26 cellular contexts compared by ENCODE assay signal in the genomic region with DNA sequence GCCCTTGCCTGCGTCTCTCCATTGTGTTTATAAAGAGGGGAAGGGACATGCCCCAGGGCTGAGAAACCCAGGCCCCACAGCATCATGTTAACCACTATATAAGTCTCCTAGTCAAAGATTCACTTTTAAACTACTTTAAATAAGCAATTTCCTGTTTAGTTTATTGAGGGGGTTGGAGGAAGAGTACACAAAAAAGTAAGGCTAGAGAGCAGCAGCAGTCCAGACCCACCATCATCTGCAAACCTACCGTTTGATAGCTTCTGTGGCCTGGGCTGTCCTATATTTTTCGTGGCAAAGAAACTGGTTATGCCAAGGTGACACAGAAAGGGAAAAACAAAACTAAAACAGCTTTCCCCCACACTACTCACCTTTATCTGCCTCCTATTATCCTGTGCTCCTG.
DNase-seq lines count a peak whose midpoint lies in the region; ATAC-seq, FAIRE-seq and TF ChIP-seq lines count a peak whose summit lies in the region.
"Had no signal": no experiment of that assay in that cellular context is flagged by ENCODE, and none has a peak within 500 bp of the region (broad histone marks: within the 10 kb centered on the region; RNA-seq: fewer than 3 reads in every experiment).

No MANE protein-coding gene starts in this region.

- 0 out of 2 replicates have a peak overlapping the region, but pooled peaks have one; percentile 27 for H3K9ac ChIP-seq in HepG2 (ENCODE audit: insufficient read depth, low read depth, low read length)
- H3K9ac ChIP-seq in SK-N-SH: no peak overlapping the region
- H3K9ac ChIP-seq in mesendoderm (ENCODE audit: low read length): no peak overlapping the region

- no peaks in the 10 kb centered on the region for H3K79me1 ChIP-seq in mesendoderm (ENCODE audit: low read length)

- H3K27me3 ChIP-seq in HepG2 (ENCODE audit: control insufficient read depth in 1 of 2, insufficient read depth in 2 of 2, low read length in 2 of 2) (no peaks in the 10 kb centered on the region), right lobe of liver (no peaks in the 10 kb centered on the region), SK-N-SH (ENCODE audit: insufficient read depth) (no peaks in the 10 kb centered on the region), mesendoderm (ENCODE audit: insufficient read depth, low read length, poor library complexity) (no peaks in the 10 kb centered on the region)

- H3K18ac ChIP-seq in mesendoderm (ENCODE audit: low read length): peak overlapping the region; percentile 31

- POLR2A ChIA-PET in HepG2 (lab: Yijun Ruan, JAX): no interaction called here
- POLR2A ChIA-PET in SK-N-SH (lab: Yijun Ruan, JAX): no interaction called here

- H4K20me1 ChIP-seq in HepG2 (ENCODE audit: insufficient read depth, low read length) (no peaks in the 10 kb centered on the region), SK-N-SH (ENCODE audit: insufficient read depth) (no peaks in the 10 kb centered on the region)

- H2AK5ac ChIP-seq in mesendoderm (ENCODE audit: low read length): no peak overlapping the region

- no peak for FAIRE-seq in HepG2 (lab: Jason Lieb, UNC)
- FAIRE-seq: GM19239, HTR-8/SVneo had no signal

- H3K4me3 ChIP-seq in HepG2 (replicated peaks in 1 of 3; ENCODE audit: insufficient read depth in 1 of 3, low read depth in 2 of 3, low read length in 3 of 3) (no peak overlapping the region), right lobe of liver (no peak overlapping the region), SK-N-SH (ENCODE audit: low read depth in 2 of 2, low read length in 1 of 2) (no peak overlapping the region), mesendoderm (ENCODE audit: low read length) (no peak overlapping the region)
- H3K4me3 ChIP-seq: SK-N-MC had no signal

- H3K9me3 ChIP-seq in HepG2 (ENCODE audit: low read length): no peaks in the 10 kb centered on the region
- H3K9me3 ChIP-seq in right lobe of liver: no peaks in the 10 kb centered on the region
- no peaks in the 10 kb centered on the region for H3K9me3 ChIP-seq in SK-N-SH

- no peak for DNase-seq in HepG2 (ENCODE audit: low spot score)
- DNase-seq in right lobe of liver: no peak
- no peak for DNase-seq in SK-N-SH
- DNase-seq in mesendoderm: no peak
- no peak for DNase-seq in NCI-H345 treated with DMSO at 0.1 percent for 48 hours (lab: John Stamatoyannopoulos, UW; ENCODE audit: unreplicated experiment)
- DNase-seq in NCI-H1105 treated with DMSO at 0.1 percent for 48 hours (lab: John Stamatoyannopoulos, UW): no peak
- DNase-seq in NCI-H446 (lab: John Stamatoyannopoulos, UW): no peak
- no peak for DNase-seq in stimulated activated CD4-positive, alpha-beta T cell treated with anti-CD3 and anti-CD28 coated beads, Interleukin-2, amount 100 ng/mL, for 24 hours
- DNase-seq: CD8-positive, alpha-beta memory T cell; DMS53; EL; H7; Karpas-422; MV-4-11; NCI-H1694; NCI-H2081; NCI-H2171; NCI-H345; NCI-H526; SHP77 treated with DMSO at 0.1 percent for 48 hours had no signal

- in situ Hi-C loops in HepG2 (cut with HindIII; ENCODE audit: extremely low pct_ligation_motif_present, low pct_unique_long_range_greater_than_20kb): no loop called here

- H2BK5ac ChIP-seq in mesendoderm (ENCODE audit: low read length): no peak overlapping the region

- no peak for TF ChIP-seq CTCF in HepG2 (CRISPR knock-in tag; IDR thresholded peaks at IDR 0.05)
- TF ChIP-seq CTCF in right lobe of liver (IDR thresholded peaks at IDR 0.05): no peak
- TF ChIP-seq CTCF in SK-N-SH (IDR thresholded peaks at IDR 0.05): no peak

- H3K79me2 ChIP-seq in HepG2 (ENCODE audit: insufficient read depth, low read length): no peaks in the 10 kb centered on the region
- no peaks in the 10 kb centered on the region for H3K79me2 ChIP-seq in SK-N-SH (ENCODE audit: insufficient read depth)
- H3K79me2 ChIP-seq in mesendoderm (ENCODE audit: control insufficient read depth, insufficient read depth, low read length): no peaks in the 10 kb centered on the region

- no peak overlapping the region for H3K56ac ChIP-seq in mesendoderm (ENCODE audit: low read length)

- H3F3A ChIP-seq in SK-N-SH (replicated peaks; ENCODE audit: insufficient read depth): no peaks in the 10 kb centered on the region

- H3K23ac ChIP-seq in mesendoderm (ENCODE audit: low read length): no peak overlapping the region

- no peaks in the 10 kb centered on the region for H3K9me2 ChIP-seq in SK-N-SH

- no peak overlapping the region for H3K4ac ChIP-seq in mesendoderm (ENCODE audit: low read depth, low read length)

- TF ChIP-seq EP300 in HepG2 (IDR thresholded peaks at IDR 0.05; ENCODE audit: low read depth in 2 of 2, low read length in 2 of 2) (no peak), HepG2 (CRISPR knock-in tag; IDR thresholded peaks at IDR 0.05; ENCODE audit: borderline replicate concordance) (no peak), SK-N-SH (IDR thresholded peaks at IDR 0.05; ENCODE audit: borderline replicate concordance in 1 of 2, low read depth in 1 of 2, low read length in 1 of 2) (no peak)

- H2BK120ac ChIP-seq in mesendoderm (ENCODE audit: low read depth, low read length): no peak overlapping the region

- H2BK15ac ChIP-seq in mesendoderm (replicated peaks; ENCODE audit: low read depth): no peak overlapping the region

- CTCF ChIA-PET in HepG2 (lab: Yijun Ruan, JAX; ENCODE audit: low intra/inter-chr PET ratio, low total read pairs): no interaction called here
- CTCF ChIA-PET in SK-N-SH (lab: Yijun Ruan, JAX): no interaction called here

- intact Hi-C loops in HepG2 (cut with micrococcal nuclease; ENCODE audit: unreplicated experiment): no loop called here
- intact Hi-C loops in right lobe of liver (cut with DNase I): no loop called here

- no peak for ATAC-seq in HepG2
- ATAC-seq in right lobe of liver: no peak

- no TSS peak for BruUV-seq in HepG2 (replicated peaks; lab: Mats Ljungman, UMichigan)

- H4K8ac ChIP-seq in mesendoderm (ENCODE audit: low read depth, low read length): no peak overlapping the region

- H3K27ac ChIP-seq in HepG2 (ENCODE audit: extremely low read length, insufficient read depth, low read length) (no peak overlapping the region), right lobe of liver (no peak overlapping the region), SK-N-SH (ENCODE audit: low read depth in 2 of 2, low read length in 1 of 2) (no peak overlapping the region), mesendoderm (ENCODE audit: low read depth, low read length) (no peak overlapping the region)
- H3K27ac ChIP-seq: 22Rv1, C4-2B, RWPE1, SK-N-MC had no signal

- WGBS in HepG2 (ENCODE audit: low lambda C conversion rate): 86% methylated on average over 3 of the region's 3 CpGs
- WGBS in right lobe of liver (ENCODE audit: insufficient coverage, low coverage, low lambda C conversion rate, missing lambda C conversion rate): 85% methylated on average over 3 of the region's 3 CpGs
- 41% methylated on average over 3 of the region's 3 CpGs for WGBS in SK-N-SH (ENCODE audit: low lambda C conversion rate)
- WGBS in mesendoderm (ENCODE audit: extremely low coverage, insufficient coverage, low lambda C conversion rate): no CpG with 5 or more reads among the region's 3 CpGs

- TF ChIP-seq POLR2A in HepG2 (IDR thresholded peaks at IDR 0.05; ENCODE audit: insufficient read depth in 1 of 2, low read depth in 2 of 2, low read length in 2 of 2) (no peak), right lobe of liver (IDR thresholded peaks at IDR 0.05) (no peak)

- H2AFZ ChIP-seq in HepG2 (ENCODE audit: low read length) (peak overlapping the region; percentile 85), SK-N-SH (ENCODE audit: low read depth) (peak overlapping the region; percentile 49; the same call in 1 of the 2 replicates)

- no peak overlapping the region for H3K4me2 ChIP-seq in HepG2 (ENCODE audit: low read depth, low read length)
- H3K4me2 ChIP-seq in SK-N-SH: no peak overlapping the region
- no peak overlapping the region for H3K4me2 ChIP-seq in mesendoderm (ENCODE audit: low read length)

- H3K4me1 ChIP-seq in HepG2 (ENCODE audit: insufficient read depth, low read length) (peaks cover 54% of the 10 kb centered on the region), right lobe of liver (no peaks in the 10 kb centered on the region), SK-N-SH (ENCODE audit: control insufficient read depth in 1 of 2, insufficient read depth in 2 of 2, low read depth in 1 of 2, low read length in 1 of 2) (no peaks in the 10 kb centered on the region), mesendoderm (ENCODE audit: control insufficient read depth, low read depth, low read length) (no peaks in the 10 kb centered on the region)

- H3K36me3 ChIP-seq in HepG2 (replicated peaks in 1 of 2; ENCODE audit: control insufficient read depth in 1 of 2, insufficient read depth in 2 of 2, low read length in 2 of 2) (no peaks in the 10 kb centered on the region), right lobe of liver (no peaks in the 10 kb centered on the region), SK-N-SH (replicated peaks in 1 of 2; ENCODE audit: control insufficient read depth in 1 of 2, insufficient read depth in 2 of 2, low read length in 1 of 2) (no peaks in the 10 kb centered on the region), mesendoderm (ENCODE audit: control insufficient read depth, insufficient read depth, low read length) (no peaks in the 10 kb centered on the region)

- no peak overlapping the region for H4K5ac ChIP-seq in mesendoderm (ENCODE audit: low read length)

- TF ChIP-seq RAD21 in HepG2 (CRISPR knock-in tag; IDR thresholded peaks at IDR 0.05) (no peak), SK-N-SH (IDR thresholded peaks at IDR 0.05; ENCODE audit: low read length) (no peak)

TF ChIP-seq in HepG2, 621 proteins besides CTCF, POLR2A, EP300 and RAD21 (continues in another document):
- no peak for TF ChIP-seq PCBP1 (IDR thresholded peaks at IDR 0.05; ENCODE audit: borderline replicate concordance, low read depth, low read length)
- TF ChIP-seq HDAC1 (CRISPR knock-in tag; IDR thresholded peaks at IDR 0.05): no peak
- no peak for TF ChIP-seq SOX6 (IDR thresholded peaks at IDR 0.05)
- TF ChIP-seq SOX6 (CRISPR knock-in tag; IDR thresholded peaks at IDR 0.05): no peak
- 0 out of 2 replicates have a peak, but pooled peaks have one; percentile 22 for TF ChIP-seq RXRB (CRISPR knock-in tag; IDR thresholded peaks at IDR 0.05; ENCODE audit: borderline replicate concordance)
- peak; percentile 72 for TF ChIP-seq POGZ (CRISPR knock-in tag; IDR thresholded peaks at IDR 0.05)

TF ChIP-seq in SK-N-SH, 30 proteins besides CTCF, POLR2A, EP300 and RAD21 (continues in another document):
- TF ChIP-seq SMC3 (IDR thresholded peaks at IDR 0.05; ENCODE audit: low read depth, low read length): no peak
- TF ChIP-seq, protein P1, sequence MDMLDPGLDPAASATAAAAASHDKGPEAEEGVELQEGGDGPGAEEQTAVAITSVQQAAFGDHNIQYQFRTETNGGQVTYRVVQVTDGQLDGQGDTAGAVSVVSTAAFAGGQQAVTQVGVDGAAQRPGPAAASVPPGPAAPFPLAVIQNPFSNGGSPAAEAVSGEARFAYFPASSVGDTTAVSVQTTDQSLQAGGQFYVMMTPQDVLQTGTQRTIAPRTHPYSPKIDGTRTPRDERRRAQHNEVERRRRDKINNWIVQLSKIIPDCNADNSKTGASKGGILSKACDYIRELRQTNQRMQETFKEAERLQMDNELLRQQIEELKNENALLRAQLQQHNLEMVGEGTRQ (IDR thresholded peaks at IDR 0.05; ENCODE audit: borderline replicate concordance, low read depth, low read length): no peak
